ENCODE assay signal across 8 cellular contexts in genomic region chr7:27155816-27156507, GRCh38. TPM values are rescaled to one million over a fixed set of nuclear protein-coding genes. Genes with fewer than 3 reads are reported as not detected.
DNase-seq lines count a peak whose midpoint lies in the region; ATAC-seq and TF ChIP-seq lines count a peak whose summit lies in the region.

No MANE protein-coding gene starts in this region.

- no peak overlapping the region for H3K27ac ChIP-seq in mesodermal cell (ENCODE audit: low read depth, low read length, severe bottlenecking)

- H3K4me1 ChIP-seq in mesodermal cell (ENCODE audit: control insufficient read depth, insufficient read depth, low read length, poor library complexity, severe bottlenecking), result peaks cover 2% of the 10 kb centered on the region

- no peaks in the 10 kb centered on the region for H3K36me3 ChIP-seq in mesodermal cell (ENCODE audit: control insufficient read depth, insufficient read depth, low read length)

- CTCF ChIA-PET in AG04449 (lab: Yijun Ruan, JAX), result interaction anchor here (0.8 to 4.9 kb wide), 14 partner anchors 6 to 791 kb away, joined by 3 to 42 read pairs (median 4); partner anchors contain the start of genes HOXA5, HOXA6 and HOXA9

- H3K4me1 Mint-ChIP-seq in activated naive CD8-positive, alpha-beta T cell treated with anti-CD3 and anti-CD28 coated beads for 36 hours, result peaks cover 44% of the 10 kb centered on the region

- H3K36me3 Mint-ChIP-seq in activated naive CD8-positive, alpha-beta T cell treated with anti-CD3 and anti-CD28 coated beads for 36 hours, result peaks cover 2% of the 10 kb centered on the region

- peak overlapping the region; percentile 76 for H3K27ac Mint-ChIP-seq in activated naive CD8-positive, alpha-beta T cell treated with anti-CD3 and anti-CD28 coated beads for 36 hours

- POLR2A ChIA-PET in AG04449 (lab: Yijun Ruan, JAX), result interaction anchor here (1.0 to 1.4 kb wide), 2 partner anchors 10 to 13 kb away, joined by 3 read pairs; partner anchors contain the start of gene HOXA9

- TF ChIP-seq CTCF in AG04449 (IDR thresholded peaks at IDR 0.05; ENCODE audit: insufficient read depth, low read length, missing control alignments), result no peak
- TF ChIP-seq CTCF in HFF-Myc (IDR thresholded peaks at IDR 0.05; ENCODE audit: low read depth, low read length, missing control alignments), result no peak

- no peak for ATAC-seq in HG02642 (IDR thresholded peaks at IDR 0.05; ENCODE audit: poor library complexity, unreplicated experiment)

- no peaks in the 10 kb centered on the region for H3K9me3 ChIP-seq in mesodermal cell (ENCODE audit: control insufficient read depth, low read length)

- peak overlapping the region; percentile 47 for H3K4me3 Mint-ChIP-seq in activated naive CD8-positive, alpha-beta T cell treated with anti-CD3 and anti-CD28 coated beads for 36 hours

- H3K4me3 ChIP-seq in AG04449 (ENCODE audit: low read depth, low read length) (peak overlapping the region; percentile 64), HFF-Myc (replicated peaks; ENCODE audit: low read depth, low read length) (peak overlapping the region; percentile 60), mesodermal cell (ENCODE audit: extremely low read depth, insufficient read depth, low read length, poor library complexity, severe bottlenecking) (peak overlapping the region; percentile 23)

- WGBS in mesodermal cell (ENCODE audit: insufficient coverage in 2 of 2), 2 experiments, result 4 to 6% methylated on average over 51 to 57 of the region's 63 CpGs

- H3K9me3 Mint-ChIP-seq in activated naive CD8-positive, alpha-beta T cell treated with anti-CD3 and anti-CD28 coated beads for 36 hours, result no peaks in the 10 kb centered on the region

- H3K27me3 Mint-ChIP-seq in activated naive CD8-positive, alpha-beta T cell treated with anti-CD3 and anti-CD28 coated beads for 36 hours, result peaks cover 97% of the 10 kb centered on the region

- DNase-seq in AG04449 (ENCODE audit: low read depth, low spot score) (no peak), HFF-Myc (ENCODE audit: extremely low read depth, low read depth) (no peak), kidney tubule cell (ENCODE audit: low spot score) (no peak), NCI-H2081 (lab: John Stamatoyannopoulos, UW) (no peak), anterior cingulate cortex (lab: John Stamatoyannopoulos, UW) (no peak)
- no peak for DNase-seq in activated naive CD8-positive, alpha-beta T cell treated with anti-CD3 and anti-CD28 coated beads for 36 hours

RNA-seq across cellular contexts. Expression of gene HOXA7, which starts 0.5 kb away (rescaled TPM):
- total RNA-seq in activated naive CD8-positive, alpha-beta T cell treated with anti-CD3 and anti-CD28 coated beads for 36 hours, result not detected
- polyA plus RNA-seq in mesodermal cell (2013, experiment 1 of 2), result 2.8 TPM
- polyA plus RNA-seq in mesodermal cell (2013, experiment 2 of 2), result 3.2 TPM

RNA-seq across cellular contexts. Expression of gene HOXA3, which starts 3.6 kb away (rescaled TPM):
- not detected for total RNA-seq in activated naive CD8-positive, alpha-beta T cell treated with anti-CD3 and anti-CD28 coated beads for 36 hours
- 7.0 TPM for polyA plus RNA-seq in mesodermal cell (2013, experiment 1 of 2)
- 5.9 TPM for polyA plus RNA-seq in mesodermal cell (2013, experiment 2 of 2)

RNA-seq across cellular contexts. Expression of gene HOXA6, which starts 8.4 kb away (rescaled TPM):
- total RNA-seq in activated naive CD8-positive, alpha-beta T cell treated with anti-CD3 and anti-CD28 coated beads for 36 hours, result not detected
- 4.2 TPM for polyA plus RNA-seq in mesodermal cell (2013, experiment 1 of 2)
- 2.2 TPM for polyA plus RNA-seq in mesodermal cell (2013, experiment 2 of 2)

RNA-seq across cellular contexts. Expression of gene HOXA9, which starts 9.4 kb away (rescaled TPM):
- total RNA-seq in activated naive CD8-positive, alpha-beta T cell treated with anti-CD3 and anti-CD28 coated beads for 36 hours, result not detected
- 11.6 TPM for polyA plus RNA-seq in mesodermal cell (2013, experiment 1 of 2)
- polyA plus RNA-seq in mesodermal cell (2013, experiment 2 of 2), result 11.2 TPM

RNA-seq across cellular contexts. Expression of gene HOXA5, which starts 12.5 kb away (rescaled TPM):
- not detected for total RNA-seq in activated naive CD8-positive, alpha-beta T cell treated with anti-CD3 and anti-CD28 coated beads for 36 hours
- 5.5 TPM for polyA plus RNA-seq in mesodermal cell (2013, experiment 1 of 2)
- polyA plus RNA-seq in mesodermal cell (2013, experiment 2 of 2), result 4.9 TPM
